ENCODE assay signal across 25 cellular contexts in the genomic region with DNA sequence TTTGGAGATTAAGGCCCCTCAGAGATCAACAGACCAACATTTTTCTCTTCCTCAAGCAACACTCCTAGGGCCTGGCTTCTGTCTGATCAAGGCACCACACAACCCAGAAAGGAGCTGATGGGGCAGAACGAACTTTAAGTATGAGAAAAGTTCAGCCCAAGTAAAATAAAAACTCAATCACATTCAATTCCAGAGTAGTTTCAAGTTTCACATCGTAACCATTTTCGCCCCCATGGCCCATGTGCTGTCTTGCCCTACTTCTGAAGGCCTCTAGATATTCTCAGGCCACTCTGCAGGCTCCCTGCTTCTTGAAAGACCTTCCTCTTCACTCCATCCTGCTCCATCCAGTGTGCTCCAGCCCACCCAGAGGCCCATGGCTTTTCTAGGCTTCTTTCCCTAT. TPM values are rescaled to one million over a fixed set of nuclear protein-coding genes. Genes with fewer than 3 reads are reported as not detected.
"Had no signal": no experiment of that assay in that cellular context is flagged by ENCODE, and none has a peak within 500 bp of the region (broad histone marks: within the 10 kb centered on the region; RNA-seq: fewer than 3 reads in every experiment).

No MANE protein-coding gene starts in this region.

- H3K4me3 ChIP-seq: gastroesophageal sphincter, heart right ventricle, lung, psoas muscle, right lobe of liver, smooth muscle cell had no signal

- H3K27ac ChIP-seq: gastroesophageal sphincter, heart right ventricle, psoas muscle, right lobe of liver had no signal

- H3K27me3 ChIP-seq: gastroesophageal sphincter, right lobe of liver had no signal

- DNase-seq: activated CD4-positive, alpha-beta memory T cell treated with anti-CD3 and anti-CD28 coated beads for 36 hours; activated CD4-positive, CD25-positive, alpha-beta regulatory T cell treated with anti-CD3 and anti-CD28 coated beads, Interleukin-2, amount 50 U/mL, for 72 hours; activated effector memory CD4-positive, alpha-beta T cell treated with anti-CD3 and anti-CD28 coated beads, Interleukin-2, amount 50 U/mL, for 16 hours; activated T-cell treated with anti-CD3 and anti-CD28 coated beads, Interleukin-2, amount 50 U/mL, for 4 hours; amniotic stem cell; heart right ventricle; midbrain; psoas muscle; right lobe of liver; stimulated activated CD4-positive, alpha-beta T cell treated with anti-CD3 and anti-CD28 coated beads, Interleukin-4, amount 100 ng/mL, for 4 hours; stimulated activated CD8-positive, alpha-beta memory T cell treated with anti-CD3 and anti-CD28 coated beads, Interleukin-4, amount 100 ng/mL, for 48 hours; stimulated activated naive CD8-positive, alpha-beta T cell treated with anti-CD3 and anti-CD28 coated beads, Interleukin-15, amount 100 ng/mL, for 72 hours; T1000 had no signal

- H3K36me3 ChIP-seq: gastroesophageal sphincter, heart right ventricle, right lobe of liver had no signal

- H3K4me1 Mint-ChIP-seq: stimulated activated naive CD8-positive, alpha-beta T cell treated with anti-CD3 and anti-CD28 coated beads, Interleukin-15, amount 100 ng/mL, for 72 hours had no signal

- H3K4me1 ChIP-seq: gastroesophageal sphincter, heart right ventricle, psoas muscle, right lobe of liver had no signal

- H3K9me3 ChIP-seq: gastroesophageal sphincter, heart right ventricle, psoas muscle, right lobe of liver had no signal

- H3K4me2 ChIP-seq: smooth muscle cell had no signal

- H3K27ac Mint-ChIP-seq: activated CD4-positive, alpha-beta memory T cell treated with anti-CD3 and anti-CD28 coated beads for 36 hours; activated naive CD8-positive, alpha-beta T cell; stimulated activated naive CD8-positive, alpha-beta T cell treated with anti-CD3 and anti-CD28 coated beads, Interleukin-15, amount 100 ng/mL, for 72 hours; type B pancreatic cell had no signal

- H3K9me3 Mint-ChIP-seq: activated CD4-positive, alpha-beta memory T cell treated with anti-CD3 and anti-CD28 coated beads for 36 hours; activated T-cell treated with anti-CD3 and anti-CD28 coated beads, Interleukin-2, amount 50 U/mL, for 4 hours; stimulated activated naive CD8-positive, alpha-beta T cell treated with anti-CD3 and anti-CD28 coated beads, Interleukin-15, amount 100 ng/mL, for 72 hours; type B pancreatic cell had no signal

- H3K36me3 Mint-ChIP-seq: activated CD4-positive, alpha-beta memory T cell treated with anti-CD3 and anti-CD28 coated beads for 36 hours; activated naive CD8-positive, alpha-beta T cell; type B pancreatic cell had no signal

- ATAC-seq: gastroesophageal sphincter; heart right ventricle; psoas muscle; right lobe of liver; stimulated activated naive CD8-positive, alpha-beta T cell treated with anti-CD3 and anti-CD28 coated beads, Interleukin-15, amount 100 ng/mL, for 72 hours had no signal

- FAIRE-seq: endometrium, islet of Langerhans had no signal

- H3K4me3 Mint-ChIP-seq: activated CD4-positive, alpha-beta memory T cell treated with anti-CD3 and anti-CD28 coated beads for 36 hours; activated naive CD8-positive, alpha-beta T cell; activated T-cell treated with anti-CD3 and anti-CD28 coated beads, Interleukin-2, amount 50 U/mL, for 4 hours; stimulated activated naive CD8-positive, alpha-beta T cell treated with anti-CD3 and anti-CD28 coated beads, Interleukin-15, amount 100 ng/mL, for 72 hours; type B pancreatic cell had no signal

RNA-seq across cellular contexts. Expression of a gene that starts 4.2 kb away (rescaled TPM):
- total RNA-seq: cardiac septum, gastroesophageal sphincter, heart right ventricle, lung, myocyte, omental fat pad, psoas muscle, right lobe of liver, smooth muscle cell, temporal lobe had no signal
- polyA plus RNA-seq: heart right ventricle, neural cell, psoas muscle, smooth muscle cell had no signal

RNA-seq across cellular contexts. Expression of a gene that starts 53.9 kb away (rescaled TPM):
- total RNA-seq: cardiac septum, gastroesophageal sphincter, heart right ventricle, lung, myocyte, omental fat pad, psoas muscle, right lobe of liver, smooth muscle cell had no signal
- polyA plus RNA-seq: heart right ventricle, neural cell, psoas muscle, smooth muscle cell had no signal
